In genomic region chr1:244346972-244347618, GRCh38 we compare ENCODE assay signal across 1 cellular context.
TF ChIP-seq lines count a peak whose summit lies in the region.

No MANE protein-coding gene starts in this region.

TF ChIP-seq in K562, 482 proteins besides CTCF, POLR2A, EP300 and RAD21 (continued from another document):
- TF ChIP-seq ZNF740 (CRISPR knock-in tag; IDR thresholded peaks at IDR 0.05) = no peak
- 0 out of 4 replicates have a peak, but pooled peaks of 1 of the 2 experiments have one; percentile 48 for TF ChIP-seq ZNF740 (tag; IDR thresholded peaks at IDR 0.05)
- no peak for TF ChIP-seq GTF2F1 (IDR thresholded peaks at IDR 0.05; ENCODE audit: low read depth, low read length)
- TF ChIP-seq STAT5B (CRISPR knock-in tag; IDR thresholded peaks at IDR 0.05) = no peak
- no peak for TF ChIP-seq PKNOX1 (IDR thresholded peaks at IDR 0.05)
- TF ChIP-seq CREM (IDR thresholded peaks at IDR 0.05; ENCODE audit: low read depth) = no peak
- no peak for TF ChIP-seq TAL1 (IDR thresholded peaks at IDR 0.05)
- no peak for TF ChIP-seq ZNF384 (IDR thresholded peaks at IDR 0.05; ENCODE audit: low read depth, low read length)
- no peak for TF ChIP-seq ASH1L (IDR thresholded peaks at IDR 0.05; ENCODE audit: borderline replicate concordance, low read depth, partially characterized antibody)
- TF ChIP-seq FOXA3 (CRISPR knock-in tag; conservative IDR thresholded peaks at IDR 0.05 in 1 of 2, IDR thresholded peaks at IDR 0.05 in 1 of 2) = peak in 1 of 2 experiments; percentile 55; a peak in 1 of 4 replicates
- TF ChIP-seq CXXC5 (CRISPR knock-in tag; IDR thresholded peaks at IDR 0.05) = 0 out of 2 replicates have a peak, but pooled peaks have one; percentile 9
- TF ChIP-seq ID3 (CRISPR knock-in tag; IDR thresholded peaks at IDR 0.05) = no peak
- TF ChIP-seq ID3 (tag; IDR thresholded peaks at IDR 0.05) = no peak
